Comparison of ENCODE assay signal across 25 cellular contexts in genomic region chr9:109263358-109263757, GRCh38. TPM values are rescaled to one million over a fixed set of nuclear protein-coding genes. Genes with fewer than 3 reads are reported as not detected.
A peak's percentile ranks its signal among the peaks of the same experiment; 100 is the strongest.
DNase-seq lines count a peak whose midpoint lies in the region; ATAC-seq and TF ChIP-seq lines count a peak whose summit lies in the region.
"Had no signal": no experiment of that assay in that cellular context is flagged by ENCODE, and none has a peak within 500 bp of the region (broad histone marks: within the 10 kb centered on the region; RNA-seq: fewer than 3 reads in every experiment).

No MANE protein-coding gene starts in this region.

- H3K36me3 ChIP-seq in heart left ventricle (no peaks in the 10 kb centered on the region), right atrium auricular region (no peaks in the 10 kb centered on the region), body of pancreas (replicated peaks in 1 of 2; ENCODE audit: insufficient read depth in 1 of 2, low read depth in 2 of 2) (no peaks in the 10 kb centered on the region)
- H3K36me3 ChIP-seq: BE2C, BLaER1 had no signal

- intact Hi-C loops in heart left ventricle (cut with DNase I) (no loop called here), left ventricle myocardium superior (cut with micrococcal nuclease) (no loop called here), cardiac septum (cut with DNase I) (no loop called here), body of pancreas (cut with DNase I) (no loop called here)

- H3K9me3 Mint-ChIP-seq in activated CD4-positive, alpha-beta T cell treated with anti-CD3 and anti-CD28 coated beads, Interleukin-2, amount 10 ng/mL, durations not matched to agents 7 days and 5 days, result peaks cover 2% of the 10 kb centered on the region

- POLR2A ChIA-PET in activated CD4-positive, alpha-beta T cell treated with anti-CD3 and anti-CD28 coated beads, Interleukin-2, amount 10 ng/mL, durations not matched to agents 7 days and 5 days (lab: Charles Lee), result no interaction called here

- TF ChIP-seq POLR2A in heart left ventricle (IDR thresholded peaks at IDR 0.05) (no peak), body of pancreas (IDR thresholded peaks at IDR 0.05) (no peak)

- H3K9me3 ChIP-seq in heart left ventricle (peaks cover 0 to 2% (median 0%) of the 10 kb centered on the region in 12 donors), right atrium auricular region (no peaks in the 10 kb centered on the region), body of pancreas (no peaks in the 10 kb centered on the region)
- H3K9me3 ChIP-seq: BE2C had no signal

- no peak for TF ChIP-seq CTCF in heart left ventricle (IDR thresholded peaks at IDR 0.05)
- no peak for TF ChIP-seq CTCF in right atrium auricular region (IDR thresholded peaks at IDR 0.05)
- no peak for TF ChIP-seq CTCF in body of pancreas (IDR thresholded peaks at IDR 0.05)

- CTCF ChIA-PET in activated CD4-positive, alpha-beta T cell treated with anti-CD3 and anti-CD28 coated beads, Interleukin-2, amount 10 ng/mL, durations not matched to agents 7 days and 5 days (lab: Charles Lee), result no interaction called here

- WGBS in heart left ventricle, 4 donors, result 50 to 56% (median 56%) methylated on average over 3 of the region's 3 CpGs
- WGBS in body of pancreas, 2 donors, result 47% methylated on average over 3 of the region's 3 CpGs

- H3K4me3 Mint-ChIP-seq in activated CD4-positive, alpha-beta T cell treated with anti-CD3 and anti-CD28 coated beads, Interleukin-2, amount 10 ng/mL, durations not matched to agents 7 days and 5 days, result no peak overlapping the region
- H3K4me3 Mint-ChIP-seq: CD14-positive monocyte; CD4-positive, alpha-beta memory T cell; CD8-positive, alpha-beta memory T cell had no signal

- H3K4me1 ChIP-seq in heart left ventricle (peaks cover 0 to 13% (median 0%) of the 10 kb centered on the region in 12 donors), right atrium auricular region (peaks cover 0 to 9% of the 10 kb centered on the region in 2 donors), body of pancreas (peaks cover 49% of the 10 kb centered on the region)
- H3K4me1 ChIP-seq: BE2C had no signal

- DNase-seq in heart left ventricle (no peak), right atrium auricular region (ENCODE audit: low spot score) (no peak), left ventricle myocardium superior (no peak), cardiac septum (ENCODE audit: low spot score) (no peak), body of pancreas (no peak)
- no peak for DNase-seq in activated CD4-positive, alpha-beta T cell treated with anti-CD3 and anti-CD28 coated beads, Interleukin-2, amount 10 ng/mL, durations not matched to agents 7 days and 5 days
- DNase-seq: 8988T; ACHN; BE2C; C1 segment of cervical spinal cord; CD4-positive, alpha-beta memory T cell; CD4-positive, CD25-positive, alpha-beta regulatory T cell; CD8-positive, alpha-beta memory T cell; COR-L47; DMS 273 treated with DMSO at 0.1 percent for 48 hours; DMS153; DMS79; DND-41; EL; GDM1 had no signal

- peaks cover 19% of the 10 kb centered on the region for H3K27me3 Mint-ChIP-seq in activated CD4-positive, alpha-beta T cell treated with anti-CD3 and anti-CD28 coated beads, Interleukin-2, amount 10 ng/mL, durations not matched to agents 7 days and 5 days

- no peak overlapping the region for H3K27ac ChIP-seq in heart left ventricle
- H3K27ac ChIP-seq in right atrium auricular region, result no peak overlapping the region
- H3K27ac ChIP-seq in body of pancreas, result peak overlapping the region; percentile 69 to 87 (median 78)
- H3K27ac ChIP-seq: BLaER1 had no signal

- H3K4me1 Mint-ChIP-seq in activated CD4-positive, alpha-beta T cell treated with anti-CD3 and anti-CD28 coated beads, Interleukin-2, amount 10 ng/mL, durations not matched to agents 7 days and 5 days, result no peaks in the 10 kb centered on the region
- H3K4me1 Mint-ChIP-seq: CD14-positive monocyte; CD4-positive, alpha-beta memory T cell; CD8-positive, alpha-beta memory T cell had no signal

- H3K27ac Mint-ChIP-seq in activated CD4-positive, alpha-beta T cell treated with anti-CD3 and anti-CD28 coated beads, Interleukin-2, amount 10 ng/mL, durations not matched to agents 7 days and 5 days, result no peak overlapping the region
- H3K27ac Mint-ChIP-seq: CD14-positive monocyte; CD4-positive, CD25-positive, alpha-beta regulatory T cell; CD8-positive, alpha-beta memory T cell had no signal

- ATAC-seq in heart left ventricle (peak; percentile 48 to 73 (median 61)), left ventricle myocardium superior (peak; percentile 77), body of pancreas (no peak), GM19328 (IDR thresholded peaks at IDR 0.05; ENCODE audit: unreplicated experiment) (no peak)
- ATAC-seq: GM12878 had no signal

- peaks cover 0 to 10% (median 0%) of the 10 kb centered on the region in 9 donors for H3K27me3 ChIP-seq in heart left ventricle
- H3K27me3 ChIP-seq in right atrium auricular region, result no peaks in the 10 kb centered on the region
- no peaks in the 10 kb centered on the region for H3K27me3 ChIP-seq in body of pancreas
- H3K27me3 ChIP-seq: BE2C, BLaER1 had no signal

- no peaks in the 10 kb centered on the region for H3K36me3 Mint-ChIP-seq in activated CD4-positive, alpha-beta T cell treated with anti-CD3 and anti-CD28 coated beads, Interleukin-2, amount 10 ng/mL, durations not matched to agents 7 days and 5 days (ENCODE audit: low read depth)
- H3K36me3 Mint-ChIP-seq: CD14-positive monocyte; CD4-positive, alpha-beta memory T cell; CD4-positive, CD25-positive, alpha-beta regulatory T cell; CD8-positive, alpha-beta memory T cell had no signal

- H3K4me3 ChIP-seq in heart left ventricle, result no peak overlapping the region
- H3K4me3 ChIP-seq in right atrium auricular region, result no peak overlapping the region
- H3K4me3 ChIP-seq in body of pancreas, result no peak overlapping the region
- H3K4me3 ChIP-seq: BLaER1, GM12878 had no signal

RNA-seq across cellular contexts. Expression of gene EPB41L4B, which starts 57.5 kb away (rescaled TPM):
- total RNA-seq in heart left ventricle (10 to 100 TPM in 5 of 9 donors, 1 to 10 TPM in 4; 3.8 to 16.5 (median 10.1) TPM), right atrium auricular region (10 to 100 TPM; 15.3 to 30.4 TPM), left ventricle myocardium superior (8.9 TPM), cardiac septum (1.5 TPM), body of pancreas (100 to 1,000 TPM in 1 of 2 donors, 10 to 100 TPM in 1; 41.9 to 122 TPM)
- polyA plus RNA-seq in heart left ventricle, result 1 to 10 TPM in 1 of 2 donors, under 1 TPM in 1; 0.71 to 3.4 TPM
- total RNA-seq in activated CD4-positive, alpha-beta T cell treated with anti-CD3 and anti-CD28 coated beads, Interleukin-2, amount 10 ng/mL, durations not matched to agents 7 days and 5 days, result not detected
- total RNA-seq: A673; CD4-positive, alpha-beta memory T cell; CD4-positive, CD25-positive, alpha-beta regulatory T cell had no signal
- polyA plus RNA-seq: CD14-positive monocyte; CD4-positive, alpha-beta memory T cell; CD4-positive, CD25-positive, alpha-beta regulatory T cell; CD8-positive, alpha-beta memory T cell had no signal

Comparison
In these comparisons a context has a peak if more than half of its experiments do, and no peak if none do; other contexts are left out.
1. ATAC-seq: peak in heart left ventricle (4 of 4) and left ventricle myocardium superior (single experiment); none in body of pancreas (single experiment) and GM19328 (single experiment).
2. H3K27ac ChIP-seq: peak in body of pancreas (4 of 4); none in heart left ventricle (0 of 12) and right atrium auricular region (0 of 2).